In the genomic region with DNA sequence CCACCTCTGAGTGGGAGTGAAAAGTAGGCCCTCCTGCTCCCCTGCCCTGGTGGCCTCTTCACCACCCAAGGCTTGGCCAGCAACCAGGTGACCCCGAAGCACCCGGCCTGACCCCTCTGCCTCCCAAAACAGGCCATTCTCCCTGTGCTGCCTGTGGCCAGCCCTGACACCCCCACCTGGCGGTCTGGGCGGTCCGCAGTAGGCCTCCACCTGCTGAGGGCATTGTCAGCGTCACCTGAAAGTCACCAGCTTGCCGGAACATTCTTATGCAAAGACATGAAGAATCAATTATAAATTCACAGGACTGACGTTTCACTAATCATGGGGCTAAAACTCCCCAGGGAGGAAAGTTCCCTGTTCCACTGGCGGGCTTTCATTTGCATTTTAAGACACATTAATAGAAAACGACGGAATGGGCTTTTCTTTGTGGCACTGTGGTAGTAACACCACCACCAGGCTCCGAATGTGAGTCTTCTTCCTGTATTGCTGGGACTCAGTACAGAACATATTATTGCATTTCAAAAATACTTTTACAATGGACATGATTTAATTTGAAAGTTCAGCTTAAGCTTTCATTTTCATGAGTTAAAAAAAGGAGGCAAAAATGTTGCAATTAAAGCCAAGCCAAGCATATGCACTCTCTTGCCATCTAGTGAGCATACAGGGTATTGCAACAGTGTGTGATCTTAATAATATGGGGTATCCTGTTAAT, we compare ENCODE assay signal across 8 cellular contexts. TPM values are rescaled to one million over a fixed set of nuclear protein-coding genes. Genes with fewer than 3 reads are reported as not detected.
DNase-seq lines count a peak whose midpoint lies in the region; ATAC-seq, FAIRE-seq and TF ChIP-seq lines count a peak whose summit lies in the region.

No MANE protein-coding gene starts in this region.

- H3K79me2 ChIP-seq in OCI-LY7 (ENCODE audit: insufficient read depth, low read depth, low read length): no peaks in the 10 kb centered on the region
- H3K79me2 ChIP-seq in HepG2 (ENCODE audit: insufficient read depth, low read length): no peaks in the 10 kb centered on the region

- H4K20me1 ChIP-seq in OCI-LY7 (ENCODE audit: insufficient read depth, low read length) (no peaks in the 10 kb centered on the region), HepG2 (ENCODE audit: insufficient read depth, low read length) (no peaks in the 10 kb centered on the region)

- H3K27me3 ChIP-seq in HepG2 (ENCODE audit: control insufficient read depth in 1 of 2, insufficient read depth in 2 of 2, low read length in 2 of 2): no peaks in the 10 kb centered on the region
- H3K27me3 ChIP-seq in thymus (ENCODE audit: control insufficient read depth, insufficient read depth): no peaks in the 10 kb centered on the region

- H3K9me2 ChIP-seq in OCI-LY7 (ENCODE audit: insufficient read depth, low read length): no peaks in the 10 kb centered on the region

- TF ChIP-seq POLR2A in HepG2 (IDR thresholded peaks at IDR 0.05; ENCODE audit: insufficient read depth in 1 of 2, low read depth in 2 of 2, low read length in 2 of 2): no peak

- peak; percentile 37 for DNase-seq in stimulated activated CD4-positive, alpha-beta T cell treated with anti-CD3 and anti-CD28 coated beads, Interleukin-15, amount 100 ng/mL, for 24 hours
- DNase-seq in stimulated activated CD4-positive, alpha-beta T cell treated with anti-CD3 and anti-CD28 coated beads, Interleukin-12 subunit alpha, Interleukin-12 subunit beta, amount 100 ng/mL, for 4 hours: no peak
- DNase-seq in OCI-LY7 (ENCODE audit: low spot score): peak; percentile 77
- peak; percentile 71 for DNase-seq in cerebellum (ENCODE audit: low spot score)
- DNase-seq in HepG2 (ENCODE audit: low spot score): peak; percentile 69

- H3K9me3 ChIP-seq in OCI-LY7 (ENCODE audit: low read length): no peaks in the 10 kb centered on the region
- no peaks in the 10 kb centered on the region for H3K9me3 ChIP-seq in HepG2 (ENCODE audit: low read length)
- no peaks in the 10 kb centered on the region for H3K9me3 ChIP-seq in thymus (ENCODE audit: control insufficient read depth)

- peak; percentile 87 for FAIRE-seq in HepG2 (lab: Jason Lieb, UNC)

- 83% methylated on average over 12 of the region's 12 CpGs for WGBS in HepG2 (ENCODE audit: low lambda C conversion rate)
- WGBS in thymus: 80% methylated on average over 12 of the region's 12 CpGs

- H3K27ac ChIP-seq in OCI-LY7 (ENCODE audit: low read depth, low read length, poor library complexity, severe bottlenecking) (peak overlapping the region; percentile 61), HepG2 (ENCODE audit: extremely low read length, insufficient read depth, low read length) (no peak overlapping the region), thymus (ENCODE audit: low read depth) (peak overlapping the region; percentile 59)

- H2AFZ ChIP-seq in OCI-LY7 (ENCODE audit: low read length) (peak overlapping the region; percentile 58; the same call in 1 of the 2 replicates), HepG2 (ENCODE audit: low read length) (no peak overlapping the region)

- POLR2A ChIA-PET in OCI-LY7 (lab: Charles Lee): interaction anchor here (0.9 to 1.7 kb wide), 5 partner anchors 11 to 190 kb away, joined by 3 to 6 read pairs (median 3); no protein-coding TSS in a partner anchor
- POLR2A ChIA-PET in HepG2 (lab: Yijun Ruan, JAX): interaction anchor here (1.1 to 1.4 kb wide), 2 partner anchors 19 to 57 kb away, joined by 3 read pairs; no protein-coding TSS in a partner anchor

- H3K9ac ChIP-seq in HepG2 (ENCODE audit: insufficient read depth, low read depth, low read length): no peak overlapping the region

- BruUV-seq in OCI-LY7 (replicated peaks; lab: Mats Ljungman, UMichigan) (no TSS peak), HepG2 (replicated peaks; lab: Mats Ljungman, UMichigan) (no TSS peak)

- 0 out of 2 replicates have a peak, but pooled peaks have one; percentile 54 for TF ChIP-seq RAD21 in HepG2 (CRISPR knock-in tag; IDR thresholded peaks at IDR 0.05)

- TF ChIP-seq CTCF in OCI-LY7 (conservative IDR thresholded peaks at IDR 0.05; ENCODE audit: low read length) (peak; percentile 99), HepG2 (CRISPR knock-in tag; IDR thresholded peaks at IDR 0.05) (peak; percentile 71)

- TF ChIP-seq EP300 in HepG2 (IDR thresholded peaks at IDR 0.05; ENCODE audit: low read depth in 2 of 2, low read length in 2 of 2) (no peak), HepG2 (CRISPR knock-in tag; IDR thresholded peaks at IDR 0.05; ENCODE audit: borderline replicate concordance) (no peak)

- CTCF ChIA-PET in OCI-LY7 (lab: Charles Lee; ENCODE audit: unreplicated experiment) (interaction anchor here (0.6 kb wide), 4 partner anchors 18 to 569 kb away, joined by 3 read pairs; no protein-coding TSS in a partner anchor), HepG2 (lab: Yijun Ruan, JAX; ENCODE audit: low intra/inter-chr PET ratio, low total read pairs) (interaction anchor here (0.9 to 1.5 kb wide), 3 partner anchors 36 to 189 kb away, joined by 3 to 9 read pairs (median 4); no protein-coding TSS in a partner anchor)

- H3K4me3 ChIP-seq in OCI-LY7 (ENCODE audit: low read depth, low read length, poor library complexity, severe bottlenecking): peak overlapping the region; percentile 11
- H3K4me3 ChIP-seq in HepG2 (replicated peaks in 1 of 3; ENCODE audit: insufficient read depth in 1 of 3, low read depth in 2 of 3, low read length in 3 of 3): no peak overlapping the region
- H3K4me3 ChIP-seq in thymus (ENCODE audit: low read length): no peak overlapping the region

- H3K36me3 ChIP-seq in OCI-LY7 (ENCODE audit: insufficient read depth, low read length) (peaks cover 7% of the 10 kb centered on the region), HepG2 (replicated peaks in 1 of 2; ENCODE audit: control insufficient read depth in 1 of 2, insufficient read depth in 2 of 2, low read length in 2 of 2) (peaks cover 11 to 20% of the 10 kb centered on the region in 2 experiments; a peak in 4 of 5 replicates), thymus (ENCODE audit: control insufficient read depth, insufficient read depth) (peaks cover 48% of the 10 kb centered on the region)

- ATAC-seq in GM21515 (IDR thresholded peaks at IDR 0.05; ENCODE audit: unreplicated experiment): peak; percentile 63
- peak; percentile 79 for ATAC-seq in HG03571 (IDR thresholded peaks at IDR 0.05; ENCODE audit: unreplicated experiment)
- no peak for ATAC-seq in HepG2

- in situ Hi-C loops in HepG2 (cut with HindIII; ENCODE audit: extremely low pct_ligation_motif_present, low pct_unique_long_range_greater_than_20kb): no loop called here

- H3K4me2 ChIP-seq in OCI-LY7 (ENCODE audit: low read length) (peak overlapping the region; percentile 66), HepG2 (ENCODE audit: low read depth, low read length) (no peak overlapping the region)

- intact Hi-C loops in OCI-LY7 (cut with micrococcal nuclease; ENCODE audit: unreplicated experiment): loop anchor here (5.0 to 10.0 kb wide), 3 partner anchors 267 to 617 kb away; no protein-coding TSS in a partner anchor
- intact Hi-C loops in HepG2 (cut with micrococcal nuclease; ENCODE audit: unreplicated experiment): loop anchor here (1.0 kb wide), 2 partner anchors 38 to 189 kb away; no protein-coding TSS in a partner anchor

- peaks cover 22% of the 10 kb centered on the region for H3K4me1 ChIP-seq in OCI-LY7 (ENCODE audit: insufficient read depth, low read length, poor library complexity, severe bottlenecking)
- H3K4me1 ChIP-seq in HepG2 (ENCODE audit: insufficient read depth, low read length): peaks cover 38% of the 10 kb centered on the region
- H3K4me1 ChIP-seq in thymus (ENCODE audit: control insufficient read depth, insufficient read depth, low read length): peaks cover 14% of the 10 kb centered on the region

TF ChIP-seq in HepG2, 621 proteins besides CTCF, POLR2A, EP300 and RAD21 (continues in another document):
- TF ChIP-seq RBM39 (IDR thresholded peaks at IDR 0.05; ENCODE audit: low read depth, low read length, poor library complexity, severe bottlenecking) (no peak), HNF4A (CRISPR knock-in tag; IDR thresholded peaks at IDR 0.05) (no peak), NR2C2 (CRISPR knock-in tag; IDR thresholded peaks at IDR 0.05; ENCODE audit: borderline replicate concordance) (no peak)

RNA-seq across cellular contexts. Expression of a gene that starts 57.4 kb away (rescaled TPM):
- 19.2 and 20.0 TPM in 2 replicates for total RNA-seq in OCI-LY7 (2014; rRNA removed; shearing (Covaris generic))
- total RNA-seq in OCI-LY7 (2022) (22.1 and 26.2 TPM in 2 replicates), cerebellum (11.8 TPM), HepG2 (2016; rRNA removed; fragmentation: Illumina TruSeq; extraction: Trizol) (123 and 135 TPM in 2 replicates)
- total RNA-seq in HepG2 (2016; cell fraction: cytosol; rRNA removed; fragmentation: Illumina TruSeq; extraction: Trizol; ENCODE audit: low read depth): 16.6 and 17.0 TPM in 2 replicates
- total RNA-seq in HepG2 (2016; cell fraction: insoluble cytoplasmic fraction; rRNA removed; fragmentation: Illumina TruSeq; extraction: Trizol): 124 and 138 TPM in 2 replicates
- 45.5 and 47.8 TPM in 2 replicates for total RNA-seq in HepG2 (2016; cell fraction: membrane; rRNA removed; fragmentation: Illumina TruSeq; extraction: Trizol)
- total RNA-seq in HepG2 (2016; cell fraction: nucleus; rRNA removed; fragmentation: Illumina TruSeq; extraction: Trizol): 54.5 and 64.3 TPM in 2 replicates
- polyA plus RNA-seq in HepG2 (2011; rRNA removed) (21.3 and 28.7 TPM in 2 replicates), thymus (50.0 TPM)
- 22.7 and 24.5 TPM in 2 replicates for polyA plus RNA-seq in HepG2 (2011; cell fraction: cytosol; rRNA removed)
- 16.1 and 17.6 TPM in 2 replicates for polyA plus RNA-seq in HepG2 (2011; cell fraction: nucleus; rRNA removed)
- 22.9 and 33.0 TPM in 2 replicates for polyA plus RNA-seq in HepG2 (2012)
- polyA plus RNA-seq in HepG2 (2016; cell fraction: cytosol; fragmentation: Illumina TruSeq; extraction: Trizol; ENCODE audit: low read depth): 20.5 and 20.6 TPM in 2 replicates
- polyA plus RNA-seq in HepG2 (2016; cell fraction: insoluble cytoplasmic fraction; fragmentation: Illumina TruSeq; extraction: Trizol; ENCODE audit: low read depth): 160 TPM in 2 replicates
- 42.7 and 43.1 TPM in 2 replicates for polyA plus RNA-seq in HepG2 (2016; cell fraction: membrane; fragmentation: Illumina TruSeq; extraction: Trizol; ENCODE audit: low read depth)
- polyA plus RNA-seq in HepG2 (2016; cell fraction: nucleus; fragmentation: Illumina TruSeq; extraction: Trizol; ENCODE audit: insufficient read depth, low read depth): 92.2 and 100 TPM in 2 replicates
- polyA minus RNA-seq in HepG2 (2011; rRNA and poly(A)+ RNA removed; ENCODE audit: low replicate concordance): 15.1 and 19.1 TPM in 2 replicates
- 13.2 and 18.8 TPM in 2 replicates for polyA minus RNA-seq in HepG2 (2011; cell fraction: cytosol; rRNA and poly(A)+ RNA removed)
- 19.3 and 23.8 TPM in 2 replicates for polyA minus RNA-seq in HepG2 (2011; cell fraction: nucleus; rRNA and poly(A)+ RNA removed)
